In genomic region chr1:16019580-16020277, GRCh38 we compare ENCODE assay signal across 15 cellular contexts. TPM values are rescaled to one million over a fixed set of nuclear protein-coding genes. Genes with fewer than 3 reads are reported as not detected.
A peak's percentile ranks its signal among the peaks of the same experiment; 100 is the strongest.
DNase-seq lines count a peak whose midpoint lies in the region; ATAC-seq and TF ChIP-seq lines count a peak whose summit lies in the region.
"Had no signal": no experiment of that assay in that cellular context is flagged by ENCODE, and none has a peak within 500 bp of the region (broad histone marks: within the 10 kb centered on the region; RNA-seq: fewer than 3 reads in every experiment).

No MANE protein-coding gene starts in this region.

- no peak for ATAC-seq in left lobe of liver
- ATAC-seq in HG03135 (IDR thresholded peaks at IDR 0.05; ENCODE audit: unreplicated experiment), result no peak
- no peak for ATAC-seq in stimulated activated memory B cell treated with anti-CD40 and anti-IgM and Interleukin-4, amounts not matched to agents 10 μg/mL and 1 μg/mL and 100 μg/mL, for 72 hours
- ATAC-seq: T-helper 17 cell had no signal

- in situ Hi-C loops in G401 (cut with HindIII; ENCODE audit: low sequenced_read_pairs) (no loop called here), brain microvascular endothelial cell (cut with HindIII; ENCODE audit: low pct_ligation_motif_present, low sequenced_read_pairs) (no loop called here)

- peak; percentile 32 for DNase-seq in G401 (ENCODE audit: low spot score)
- DNase-seq in brain microvascular endothelial cell, result peak; percentile 25
- peak; percentile 42 for DNase-seq in kidney tubule cell (ENCODE audit: low spot score)
- DNase-seq in left lobe of liver (ENCODE audit: low spot score), result no peak
- DNase-seq in SIG-M5 treated with dmso at 0.1 percent for 504 hours (lab: John Stamatoyannopoulos, UW; ENCODE audit: unreplicated experiment), result no peak
- DNase-seq: effector CD8-positive, alpha-beta T cell; NCI-H526 treated with DMSO at 0.1 percent for 48 hours; T-helper 17 cell had no signal

- H3K4me3 ChIP-seq in brain microvascular endothelial cell (ENCODE audit: low read depth, low read length) (no peak overlapping the region), stomach smooth muscle (ENCODE audit: low read length in 2 of 2) (peak overlapping the region in 1 of 2 donors; percentile 84)

- H3K9me3 ChIP-seq in stomach smooth muscle (ENCODE audit: control insufficient read depth in 2 of 2, low read length in 2 of 2), result no peaks in the 10 kb centered on the region

- H3K27ac ChIP-seq in brain microvascular endothelial cell (no peak overlapping the region), stomach smooth muscle (ENCODE audit: low read length) (peak overlapping the region; percentile 98)

- H3K4me1 ChIP-seq in stomach smooth muscle (ENCODE audit: control insufficient read depth, insufficient read depth, low read length), result peaks cover 75% of the 10 kb centered on the region

- H3K36me3 Mint-ChIP-seq in stimulated activated memory B cell treated with anti-CD40 and anti-IgM and Interleukin-4, amounts not matched to agents 10 μg/mL and 1 μg/mL and 100 μg/mL, for 72 hours, result no peaks in the 10 kb centered on the region
- H3K36me3 Mint-ChIP-seq: IgD-negative memory B cell had no signal

- H3K4me1 Mint-ChIP-seq in stimulated activated memory B cell treated with anti-CD40 and anti-IgM and Interleukin-4, amounts not matched to agents 10 μg/mL and 1 μg/mL and 100 μg/mL, for 72 hours, result peaks cover 24% of the 10 kb centered on the region

- no peaks in the 10 kb centered on the region for H3K36me3 ChIP-seq in brain microvascular endothelial cell (replicated peaks)
- H3K36me3 ChIP-seq in stomach smooth muscle (ENCODE audit: control insufficient read depth in 2 of 2, insufficient read depth in 2 of 2, low read length in 2 of 2), result peaks cover 0 to 2% of the 10 kb centered on the region in 2 donors

- no peak overlapping the region for H3K27ac Mint-ChIP-seq in stimulated activated memory B cell treated with anti-CD40 and anti-IgM and Interleukin-4, amounts not matched to agents 10 μg/mL and 1 μg/mL and 100 μg/mL, for 72 hours
- H3K27ac Mint-ChIP-seq: activated T-helper 1 cell treated with anti-CD3 and anti-CD28 coated beads, Interleukin-12 subunit alpha, Interleukin-12 subunit beta, Interleukin-2, Interleukin-4 antibody, amounts not matched to agents 30 ng/mL and 10 ng/mL and 1 ng/mL, durations not matched to agents 14 hours and 24 hours and 36 hours; IgD-negative memory B cell; T-helper 17 cell had no signal

- H3K27me3 Mint-ChIP-seq in stimulated activated memory B cell treated with anti-CD40 and anti-IgM and Interleukin-4, amounts not matched to agents 10 μg/mL and 1 μg/mL and 100 μg/mL, for 72 hours, result peaks cover 33% of the 10 kb centered on the region

- no peak for TF ChIP-seq CTCF in brain microvascular endothelial cell (IDR thresholded peaks at IDR 0.05; ENCODE audit: low read depth, low read length, missing control alignments)

- H3K27me3 ChIP-seq in brain microvascular endothelial cell (replicated peaks) (no peaks in the 10 kb centered on the region), stomach smooth muscle (ENCODE audit: control insufficient read depth in 1 of 2, insufficient read depth in 2 of 2, low read length in 2 of 2) (no peaks in the 10 kb centered on the region)

- H3K9ac ChIP-seq in stomach smooth muscle (ENCODE audit: low read length in 2 of 2), result peak overlapping the region; percentile 85 to 95

- H3K4me3 Mint-ChIP-seq in stimulated activated memory B cell treated with anti-CD40 and anti-IgM and Interleukin-4, amounts not matched to agents 10 μg/mL and 1 μg/mL and 100 μg/mL, for 72 hours, result no peak overlapping the region
- H3K4me3 Mint-ChIP-seq: activated T-helper 1 cell treated with anti-CD3 and anti-CD28 coated beads, Interleukin-12 subunit alpha, Interleukin-12 subunit beta, Interleukin-2, Interleukin-4 antibody, amounts not matched to agents 30 ng/mL and 10 ng/mL and 1 ng/mL, durations not matched to agents 14 hours and 24 hours and 36 hours; IgD-negative memory B cell; T-helper 17 cell had no signal

- H3K9me3 Mint-ChIP-seq in stimulated activated memory B cell treated with anti-CD40 and anti-IgM and Interleukin-4, amounts not matched to agents 10 μg/mL and 1 μg/mL and 100 μg/mL, for 72 hours, result no peaks in the 10 kb centered on the region
- H3K9me3 Mint-ChIP-seq: activated T-helper 1 cell treated with anti-CD3 and anti-CD28 coated beads, Interleukin-12 subunit alpha, Interleukin-12 subunit beta, Interleukin-2, Interleukin-4 antibody, amounts not matched to agents 30 ng/mL and 10 ng/mL and 1 ng/mL, durations not matched to agents 14 hours and 24 hours and 36 hours; IgD-negative memory B cell had no signal

RNA-seq across cellular contexts. Expression of gene HSPB7, which starts 1.9 kb away (rescaled TPM):
- total RNA-seq in G401 (2014; rRNA removed; shearing (Covaris generic)), result 3.2 and 7.1 TPM in 2 replicates
- 1.2 TPM for total RNA-seq in left lobe of liver
- total RNA-seq: activated T-helper 1 cell treated with anti-CD3 and anti-CD28 coated beads, Interleukin-12 subunit alpha, Interleukin-12 subunit beta, Interleukin-2, Interleukin-4 antibody, amounts not matched to agents 30 ng/mL and 10 ng/mL and 1 ng/mL, durations not matched to agents 14 hours and 24 hours and 36 hours; kidney epithelial cell; T-helper 17 cell; temporal lobe had no signal

RNA-seq across cellular contexts. Expression of gene CLCNKA, which starts 2.1 kb away (rescaled TPM):
- total RNA-seq in G401 (2014; rRNA removed; shearing (Covaris generic)), result 0.31 and 1.1 TPM in 2 replicates
- total RNA-seq in left lobe of liver, result 0.08 TPM
- total RNA-seq: activated T-helper 1 cell treated with anti-CD3 and anti-CD28 coated beads, Interleukin-12 subunit alpha, Interleukin-12 subunit beta, Interleukin-2, Interleukin-4 antibody, amounts not matched to agents 30 ng/mL and 10 ng/mL and 1 ng/mL, durations not matched to agents 14 hours and 24 hours and 36 hours; kidney epithelial cell; T-helper 17 cell; temporal lobe had no signal

RNA-seq across cellular contexts. Expression of gene SRARP, which starts 15.7 kb away (rescaled TPM):
- not detected in 2 replicates for total RNA-seq in G401 (2014; rRNA removed; shearing (Covaris generic))
- not detected for total RNA-seq in left lobe of liver
- total RNA-seq: activated T-helper 1 cell treated with anti-CD3 and anti-CD28 coated beads, Interleukin-12 subunit alpha, Interleukin-12 subunit beta, Interleukin-2, Interleukin-4 antibody, amounts not matched to agents 30 ng/mL and 10 ng/mL and 1 ng/mL, durations not matched to agents 14 hours and 24 hours and 36 hours; kidney epithelial cell; T-helper 17 cell had no signal

RNA-seq across cellular contexts. Expression of gene CLCNKB, which starts 23.9 kb away (rescaled TPM):
- total RNA-seq in G401 (2014; rRNA removed; shearing (Covaris generic)), result 1.3 TPM in 1 of 2 replicates, not detected in the other
- total RNA-seq in left lobe of liver, result not detected
- total RNA-seq: activated T-helper 1 cell treated with anti-CD3 and anti-CD28 coated beads, Interleukin-12 subunit alpha, Interleukin-12 subunit beta, Interleukin-2, Interleukin-4 antibody, amounts not matched to agents 30 ng/mL and 10 ng/mL and 1 ng/mL, durations not matched to agents 14 hours and 24 hours and 36 hours; T-helper 17 cell had no signal

RNA-seq across cellular contexts. Expression of gene ZBTB17, which starts 43.8 kb away (rescaled TPM):
- 32.8 and 43.4 TPM in 2 replicates for total RNA-seq in G401 (2014; rRNA removed; shearing (Covaris generic))
- 14.3 TPM for total RNA-seq in left lobe of liver

Comparison
In these comparisons a context has a peak if more than half of its experiments do, and no peak if none do; other contexts are left out.
1. DNase-seq: peak in G401 (single experiment), brain microvascular endothelial cell (single experiment) and kidney tubule cell (single experiment); none in left lobe of liver (single experiment) and SIG-M5 treated with dmso at 0.1 percent for 504 hours (single experiment).